8 cellular contexts compared by ENCODE assay signal in the genomic region with DNA sequence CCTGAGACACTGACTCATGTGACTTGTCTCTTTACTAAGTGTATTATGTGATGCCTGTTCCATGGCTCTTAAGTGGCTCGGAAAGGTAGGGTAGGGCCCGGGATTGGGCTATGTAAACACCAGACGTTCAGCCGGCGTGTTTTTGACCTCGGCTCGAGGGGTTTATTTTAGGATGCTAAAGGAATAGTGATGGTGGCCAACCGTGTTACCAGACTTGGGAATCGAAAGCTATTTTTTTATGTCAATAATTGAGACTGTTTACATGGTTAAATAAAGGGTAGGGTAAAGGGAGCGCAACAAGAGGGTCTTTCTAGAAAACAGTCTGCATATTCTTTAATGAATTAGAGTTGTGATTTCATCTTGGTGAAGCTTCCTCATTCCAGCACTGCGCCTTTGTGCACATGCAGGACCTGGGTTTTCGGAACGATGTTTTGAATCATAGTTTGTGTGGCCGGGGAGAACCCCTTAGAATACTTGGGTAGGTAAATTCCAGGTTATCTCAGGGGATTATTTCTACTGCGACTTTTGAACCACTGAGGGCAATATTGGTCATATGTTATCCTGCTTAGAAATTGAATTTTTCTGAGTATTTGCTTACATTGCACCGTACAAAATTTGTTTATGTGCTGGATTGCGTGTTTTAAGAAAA. TPM values are rescaled to one million over a fixed set of nuclear protein-coding genes. Genes with fewer than 3 reads are reported as not detected.
DNase-seq lines count a peak whose midpoint lies in the region; ATAC-seq, FAIRE-seq and TF ChIP-seq lines count a peak whose summit lies in the region.

No MANE protein-coding gene starts in this region.

- peak overlapping the region; percentile 94 to 96 (median 96) for H3K4me3 Mint-ChIP-seq in IgD-negative memory B cell
- H3K4me3 Mint-ChIP-seq in T-helper 1 cell treated with Interleukin-12 subunit alpha and Interleukin-12 subunit beta and Interleukin-4 antibody, amounts not matched to agents 30 μg/mL and 1 μg/mL, for 36 hours: peak overlapping the region; percentile 98

- peak overlapping the region; percentile 95 for H3K4me3 ChIP-seq in bronchial epithelial cell (ENCODE audit: low read depth, low read length)

- no peaks in the 10 kb centered on the region for H3K9me3 Mint-ChIP-seq in IgD-negative memory B cell
- H3K9me3 Mint-ChIP-seq in T-helper 1 cell treated with Interleukin-12 subunit alpha and Interleukin-12 subunit beta and Interleukin-4 antibody, amounts not matched to agents 30 μg/mL and 1 μg/mL, for 36 hours: no peaks in the 10 kb centered on the region

- peak; percentile 61 for DNase-seq in CD1c-positive myeloid dendritic cell (ENCODE audit: extremely low spot score)
- DNase-seq in bronchial epithelial cell (ENCODE audit: low read depth): peak; percentile 53
- DNase-seq in left lobe of liver (ENCODE audit: low spot score): no peak
- DNase-seq in stimulated activated CD4-positive, alpha-beta T cell treated with anti-CD3 and anti-CD28 coated beads, Interleukin-4, amount 100 ng/mL, for 4 hours: peak; percentile 12 to 21
- DNase-seq in HPDE6-E6E7 (ENCODE audit: extremely low spot score): no peak

- H3K36me3 Mint-ChIP-seq in IgD-negative memory B cell: no peaks in the 10 kb centered on the region
- H3K36me3 Mint-ChIP-seq in T-helper 1 cell treated with Interleukin-12 subunit alpha and Interleukin-12 subunit beta and Interleukin-4 antibody, amounts not matched to agents 30 μg/mL and 1 μg/mL, for 36 hours (ENCODE audit: low read depth): peaks cover 5% of the 10 kb centered on the region

- no peak for TF ChIP-seq CTCF in bronchial epithelial cell (IDR thresholded peaks at IDR 0.05; ENCODE audit: insufficient read depth, low read length, severe bottlenecking)

- H3K4me1 Mint-ChIP-seq in IgD-negative memory B cell: peaks cover 16 to 34% (median 25%) of the 10 kb centered on the region in 3 donors
- H3K4me1 Mint-ChIP-seq in T-helper 1 cell treated with Interleukin-12 subunit alpha and Interleukin-12 subunit beta and Interleukin-4 antibody, amounts not matched to agents 30 μg/mL and 1 μg/mL, for 36 hours (ENCODE audit: low read depth): peaks cover 28% of the 10 kb centered on the region

- FAIRE-seq in bronchial epithelial cell (lab: Jason Lieb, UNC): no peak

- H3K27me3 ChIP-seq in bronchial epithelial cell (ENCODE audit: control insufficient read depth, insufficient read depth, low read length): no peaks in the 10 kb centered on the region

- peak overlapping the region; percentile 97 to 98 (median 97) for H3K27ac Mint-ChIP-seq in IgD-negative memory B cell
- H3K27ac Mint-ChIP-seq in T-helper 1 cell treated with Interleukin-12 subunit alpha and Interleukin-12 subunit beta and Interleukin-4 antibody, amounts not matched to agents 30 μg/mL and 1 μg/mL, for 36 hours: peak overlapping the region; percentile 95

- no peaks in the 10 kb centered on the region for H3K36me3 ChIP-seq in bronchial epithelial cell (ENCODE audit: control insufficient read depth, insufficient read depth, low read length)

- ATAC-seq in GM19468 (IDR thresholded peaks at IDR 0.05; ENCODE audit: extremely low read depth, unreplicated experiment) (peak; percentile 14), left lobe of liver (peak; percentile 1)

- H3K27me3 Mint-ChIP-seq in IgD-negative memory B cell: no peaks in the 10 kb centered on the region
- H3K27me3 Mint-ChIP-seq in T-helper 1 cell treated with Interleukin-12 subunit alpha and Interleukin-12 subunit beta and Interleukin-4 antibody, amounts not matched to agents 30 μg/mL and 1 μg/mL, for 36 hours (ENCODE audit: low read depth): peaks cover 16% of the 10 kb centered on the region

RNA-seq across cellular contexts. Expression of a gene that starts 1.2 kb away (rescaled TPM):
- polyA plus RNA-seq in IgD-negative memory B cell: 11.7 TPM
- total RNA-seq in bronchial epithelial cell (15.9 and 20.3 TPM in 2 replicates), left lobe of liver (9.0 TPM)

Comparison
In these comparisons a context has a peak if more than half of its experiments do, and no peak if none do; other contexts are left out.
1. DNase-seq: peak in CD1c-positive myeloid dendritic cell (single experiment), bronchial epithelial cell (single experiment) and stimulated activated CD4-positive, alpha-beta T cell treated with anti-CD3 and anti-CD28 coated beads, Interleukin-4, amount 100 ng/mL, for 4 hours (2 of 2); none in left lobe of liver (single experiment) and HPDE6-E6E7 (single experiment).